20 cellular contexts compared by ENCODE assay signal in genomic region chr14:95011449-95012020, GRCh38.
"Had no signal": no experiment of that assay in that cellular context is flagged by ENCODE, and none has a peak within 500 bp of the region (broad histone marks: within the 10 kb centered on the region; RNA-seq: fewer than 3 reads in every experiment).

No MANE protein-coding gene starts in this region.

- H3K4me3 ChIP-seq: skin epidermis, vagina had no signal

- H3K4me1 Mint-ChIP-seq: activated CD4-positive, alpha-beta T cell treated with anti-CD3 and anti-CD28 coated beads, Interleukin-2, amount 10 ng/mL, durations not matched to agents 7 days and 5 days; stimulated activated naive B cell treated with anti-CD40 and anti-IgM and Interleukin-4, amounts not matched to agents 10 μg/mL and 1 μg/mL and 100 μg/mL, for 72 hours had no signal

- ATAC-seq: activated naive CD4-positive, alpha-beta T cell treated with anti-CD3 and anti-CD28 coated beads, Interleukin-2, amount 50 U/mL, for 72 hours; activated T-cell treated with anti-CD3 and anti-CD28 coated beads, Interleukin-2, amount 50 U/mL, for 72 hours; heart right ventricle; left colon; naive thymus-derived CD4-positive, alpha-beta T cell; stimulated activated naive B cell treated with anti-CD40 and anti-IgM and Interleukin-4, amounts not matched to agents 10 μg/mL and 1 μg/mL and 100 μg/mL, for 72 hours had no signal

- DNase-seq: activated CD4-positive, alpha-beta T cell treated with anti-CD3 and anti-CD28 coated beads, Interleukin-2, amount 10 ng/mL, durations not matched to agents 7 days and 5 days; activated CD8-positive, alpha-beta memory T cell treated with anti-CD3 and anti-CD28 coated beads, Interleukin-2, amount 50 U/mL, for 48 hours; activated gamma-delta T cell; activated T-cell treated with anti-CD3 and anti-CD28 coated beads, Interleukin-2, amount 50 U/mL, for 72 hours; brain microvascular endothelial cell; effector memory CD4-positive, alpha-beta T cell; foreskin melanocyte; heart right ventricle; left colon; naive thymus-derived CD4-positive, alpha-beta T cell; stimulated activated CD4-positive, alpha-beta T cell treated with anti-CD3 and anti-CD28 coated beads, Interleukin-15, amount 100 ng/mL, for 24 hours; stimulated activated CD4-positive, alpha-beta T cell treated with anti-CD3 and anti-CD28 coated beads, Interleukin-4, amount 100 ng/mL, for 1 hour; stimulated activated naive B cell treated with anti-CD40 and anti-IgM and Interleukin-4, amounts not matched to agents 10 μg/mL and 1 μg/mL and 100 μg/mL, for 72 hours; tibial artery had no signal

- H3K36me3 Mint-ChIP-seq: activated naive CD4-positive, alpha-beta T cell treated with anti-CD3 and anti-CD28 coated beads, Interleukin-2, amount 50 U/mL, for 72 hours; stimulated activated naive B cell treated with anti-CD40 and anti-IgM and Interleukin-4, amounts not matched to agents 10 μg/mL and 1 μg/mL and 100 μg/mL, for 72 hours had no signal

- H3K4me1 ChIP-seq: parathyroid adenoma, vagina had no signal

- H3K9me3 ChIP-seq: neutrophil, tibial artery, vagina had no signal

- H3K9me3 Mint-ChIP-seq: activated CD4-positive, alpha-beta T cell treated with anti-CD3 and anti-CD28 coated beads, Interleukin-2, amount 10 ng/mL, durations not matched to agents 7 days and 5 days; dendritic cell treated with granulocyte-macrophage colony-stimulating factor and Interleukin-4, amounts not matched to agents 40 ng/mL and 50 ng/mL, for 4 days; stimulated activated naive B cell treated with anti-CD40 and anti-IgM and Interleukin-4, amounts not matched to agents 10 μg/mL and 1 μg/mL and 100 μg/mL, for 72 hours had no signal

- H3K27ac ChIP-seq: brain microvascular endothelial cell, heart right ventricle, neutrophil, parathyroid adenoma, skin epidermis, vagina had no signal

- H3K27me3 ChIP-seq: brain microvascular endothelial cell, heart right ventricle, tibial artery, vagina had no signal

- H3K27ac Mint-ChIP-seq: activated CD4-positive, alpha-beta T cell treated with anti-CD3 and anti-CD28 coated beads, Interleukin-2, amount 10 ng/mL, durations not matched to agents 7 days and 5 days; activated naive CD4-positive, alpha-beta T cell treated with anti-CD3 and anti-CD28 coated beads, Interleukin-2, amount 50 U/mL, for 72 hours; activated T-cell treated with anti-CD3 and anti-CD28 coated beads, Interleukin-2, amount 50 U/mL, for 72 hours; dendritic cell treated with granulocyte-macrophage colony-stimulating factor and Interleukin-4, amounts not matched to agents 40 ng/mL and 50 ng/mL, for 4 days; naive thymus-derived CD4-positive, alpha-beta T cell; stimulated activated naive B cell treated with anti-CD40 and anti-IgM and Interleukin-4, amounts not matched to agents 10 μg/mL and 1 μg/mL and 100 μg/mL, for 72 hours had no signal

- H3K4me3 Mint-ChIP-seq: activated CD4-positive, alpha-beta T cell treated with anti-CD3 and anti-CD28 coated beads, Interleukin-2, amount 10 ng/mL, durations not matched to agents 7 days and 5 days; activated T-cell treated with anti-CD3 and anti-CD28 coated beads, Interleukin-2, amount 50 U/mL, for 72 hours; dendritic cell treated with granulocyte-macrophage colony-stimulating factor and Interleukin-4, amounts not matched to agents 40 ng/mL and 50 ng/mL, for 4 days; naive thymus-derived CD4-positive, alpha-beta T cell; stimulated activated naive B cell treated with anti-CD40 and anti-IgM and Interleukin-4, amounts not matched to agents 10 μg/mL and 1 μg/mL and 100 μg/mL, for 72 hours had no signal

- H3K36me3 ChIP-seq: brain microvascular endothelial cell, heart right ventricle, neutrophil, tibial artery, vagina had no signal
